In the genomic region with DNA sequence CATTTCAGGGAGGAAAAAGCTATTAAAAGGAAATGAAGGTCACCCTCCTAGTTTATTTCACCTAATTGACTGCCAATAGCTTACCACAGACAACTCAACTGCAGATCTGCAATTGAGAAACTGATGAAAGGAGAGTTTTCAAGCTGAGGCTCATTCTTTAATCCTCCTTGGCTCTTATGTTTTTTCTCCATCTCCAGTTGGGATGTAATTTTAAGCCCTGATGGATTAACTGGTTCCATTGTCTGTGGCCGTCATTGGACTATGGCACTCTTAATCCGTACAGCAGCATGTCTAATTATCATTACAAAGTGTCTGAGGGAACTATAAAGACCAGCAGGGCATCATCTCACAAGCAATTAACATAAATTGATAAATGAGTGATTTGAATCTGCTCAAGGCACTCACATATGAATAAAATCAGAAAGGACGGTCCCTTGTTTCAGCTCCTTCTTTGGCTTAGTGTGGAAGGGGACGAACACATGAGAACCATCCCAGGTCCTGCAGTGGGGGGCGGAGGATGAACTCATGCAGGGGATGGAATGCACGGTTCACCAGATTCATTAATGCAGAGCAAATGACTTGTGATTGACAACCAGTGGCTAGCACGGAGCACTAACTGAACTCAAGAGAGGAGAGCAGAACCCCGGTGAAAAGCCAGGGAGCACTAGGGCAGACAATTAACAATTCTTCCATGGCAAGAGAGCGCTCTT, we compare ENCODE assay signal across 18 cellular contexts. TPM values are rescaled to one million over a fixed set of nuclear protein-coding genes. Genes with fewer than 3 reads are reported as not detected.
"Had no signal": no experiment of that assay in that cellular context is flagged by ENCODE, and none has a peak within 500 bp of the region (broad histone marks: within the 10 kb centered on the region; RNA-seq: fewer than 3 reads in every experiment).

No MANE protein-coding gene starts in this region.

- DNase-seq: activated B cell treated with CpG ODN at 0.5 μM for 24 hours; activated CD4-positive, alpha-beta T cell treated with anti-CD3 and anti-CD28 coated beads, Interleukin-2, amount 10 ng/mL, durations not matched to agents 7 days and 5 days; activated effector memory CD4-positive, alpha-beta T cell treated with Interleukin-2 at 50 U/mL for 16 hours; amygdala; brain microvascular endothelial cell; cerebellar nuclear complex; left colon; naive thymus-derived CD8-positive, alpha-beta T cell; ovary; stimulated activated CD4-positive, alpha-beta T cell treated with anti-CD3 and anti-CD28 coated beads, Interleukin-4, amount 100 ng/mL, for 1 hour; stimulated activated CD8-positive, alpha-beta memory T cell treated with anti-CD3 and anti-CD28 coated beads, Interleukin-4, amount 100 ng/mL, for 48 hours; T-helper 1 cell; testis had no signal

- H3K27me3 Mint-ChIP-seq: activated B cell treated with CpG ODN at 0.5 μM for 24 hours; activated CD4-positive, alpha-beta T cell treated with anti-CD3 and anti-CD28 coated beads, Interleukin-2, amount 10 ng/mL, durations not matched to agents 7 days and 5 days; activated naive CD8-positive, alpha-beta T cell; dendritic cell treated with granulocyte-macrophage colony-stimulating factor and Interleukin-4, amounts not matched to agents 40 ng/mL and 50 ng/mL, for 4 days; naive thymus-derived CD8-positive, alpha-beta T cell; stimulated activated naive CD8-positive, alpha-beta T cell treated with anti-CD3 and anti-CD28 coated beads, Interleukin-15, Interleukin-2, amounts not matched to agents 100 ng/mL and 50 ng/mL, for 24 hours had no signal

- H3K27ac ChIP-seq: brain microvascular endothelial cell, ovary, testis had no signal

- H3K27ac Mint-ChIP-seq: activated B cell treated with CpG ODN at 0.5 μM for 24 hours; activated CD4-positive, alpha-beta T cell treated with anti-CD3 and anti-CD28 coated beads, Interleukin-2, amount 10 ng/mL, durations not matched to agents 7 days and 5 days; activated naive CD8-positive, alpha-beta T cell; dendritic cell treated with granulocyte-macrophage colony-stimulating factor and Interleukin-4, amounts not matched to agents 40 ng/mL and 50 ng/mL, for 4 days; stimulated activated naive CD8-positive, alpha-beta T cell treated with anti-CD3 and anti-CD28 coated beads, Interleukin-15, Interleukin-2, amounts not matched to agents 100 ng/mL and 50 ng/mL, for 24 hours had no signal

- ATAC-seq: esophagus mucosa; left colon; naive thymus-derived CD8-positive, alpha-beta T cell had no signal

- H3K4me3 ChIP-seq: ovary, testis had no signal

- H3K9me3 ChIP-seq: ovary, testis had no signal

- H3K36me3 Mint-ChIP-seq: activated naive CD8-positive, alpha-beta T cell; naive thymus-derived CD8-positive, alpha-beta T cell had no signal

- H3K27me3 ChIP-seq: brain microvascular endothelial cell, ovary, testis had no signal

- H3K4me3 Mint-ChIP-seq: activated B cell treated with CpG ODN at 0.5 μM for 24 hours; activated CD4-positive, alpha-beta T cell treated with anti-CD3 and anti-CD28 coated beads, Interleukin-2, amount 10 ng/mL, durations not matched to agents 7 days and 5 days; activated naive CD8-positive, alpha-beta T cell; dendritic cell treated with granulocyte-macrophage colony-stimulating factor and Interleukin-4, amounts not matched to agents 40 ng/mL and 50 ng/mL, for 4 days; naive thymus-derived CD8-positive, alpha-beta T cell; stimulated activated naive CD8-positive, alpha-beta T cell treated with anti-CD3 and anti-CD28 coated beads, Interleukin-15, Interleukin-2, amounts not matched to agents 100 ng/mL and 50 ng/mL, for 24 hours had no signal

- H3K9me3 Mint-ChIP-seq: activated B cell treated with CpG ODN at 0.5 μM for 24 hours; activated CD4-positive, alpha-beta T cell treated with anti-CD3 and anti-CD28 coated beads, Interleukin-2, amount 10 ng/mL, durations not matched to agents 7 days and 5 days; dendritic cell treated with granulocyte-macrophage colony-stimulating factor and Interleukin-4, amounts not matched to agents 40 ng/mL and 50 ng/mL, for 4 days; naive thymus-derived CD8-positive, alpha-beta T cell; stimulated activated naive CD8-positive, alpha-beta T cell treated with anti-CD3 and anti-CD28 coated beads, Interleukin-15, Interleukin-2, amounts not matched to agents 100 ng/mL and 50 ng/mL, for 24 hours had no signal

- H3K4me1 Mint-ChIP-seq: activated CD4-positive, alpha-beta T cell treated with anti-CD3 and anti-CD28 coated beads, Interleukin-2, amount 10 ng/mL, durations not matched to agents 7 days and 5 days had no signal

- H3K36me3 ChIP-seq: brain microvascular endothelial cell, ovary had no signal

RNA-seq across cellular contexts. Expression of a gene that starts 38.4 kb away (rescaled TPM):
- total RNA-seq: activated CD8-positive, alpha-beta memory T cell treated with anti-CD3 and anti-CD28 coated beads for 36 hours had no signal
